8 cellular contexts compared by ENCODE assay signal in the genomic region with DNA sequence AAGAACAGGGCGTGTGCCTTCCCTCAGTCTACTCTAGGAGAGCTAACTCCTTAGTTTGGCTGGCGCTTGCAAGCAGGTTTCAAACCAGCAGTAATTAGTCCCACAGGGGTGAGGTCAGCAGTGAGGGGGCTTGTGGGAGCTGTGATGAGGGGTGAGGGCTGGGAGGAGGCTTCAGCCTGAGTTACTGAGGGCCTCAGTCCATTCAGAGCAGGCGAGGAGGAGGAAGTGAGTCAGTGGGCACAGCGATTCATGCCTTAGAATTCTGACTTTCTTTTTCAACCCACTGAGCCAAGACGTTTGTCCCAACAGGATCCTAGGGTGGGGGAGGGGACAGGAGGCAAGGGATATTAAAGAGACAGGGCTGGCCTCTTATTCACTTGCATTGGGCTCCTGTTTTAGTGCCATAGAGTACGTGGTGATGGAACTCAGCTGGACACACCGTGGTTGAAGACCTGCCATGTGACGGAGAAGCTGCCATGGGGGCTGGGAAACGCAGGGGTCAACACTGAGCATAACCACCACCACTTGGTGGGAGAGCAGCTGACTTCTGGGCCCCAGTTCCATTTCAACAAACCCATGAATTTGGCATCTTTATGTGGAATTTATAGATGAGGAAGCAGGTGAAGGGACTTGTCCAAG. TPM values are rescaled to one million over a fixed set of nuclear protein-coding genes. Genes with fewer than 3 reads are reported as not detected.
DNase-seq lines count a peak whose midpoint lies in the region; FAIRE-seq and TF ChIP-seq lines count a peak whose summit lies in the region.

No MANE protein-coding gene starts in this region.

- peak overlapping the region; percentile 13 to 70 (median 47) for H3K27ac Mint-ChIP-seq in nephron

- FAIRE-seq in D721Med (lab: Jason Lieb, UNC) (no peak), bronchial epithelial cell (lab: Jason Lieb, UNC) (peak; percentile 89), frontal cortex (lab: Jason Lieb, UNC) (no peak)

- H3K4me3 ChIP-seq in bronchial epithelial cell (ENCODE audit: low read depth, low read length), result no peak overlapping the region

- peaks cover 54% of the 10 kb centered on the region for H3K4me1 Mint-ChIP-seq in nephron

- no peaks in the 10 kb centered on the region for H3K36me3 Mint-ChIP-seq in nephron (ENCODE audit: low read depth)

- DNase-seq in D721Med (ENCODE audit: insufficient read length, low spot score) (peak; percentile 11), LHCN-M2 (ENCODE audit: low read depth) (peak; percentile 80), bronchial epithelial cell (ENCODE audit: low read depth) (peak; percentile 94), COLO668 (lab: John Stamatoyannopoulos, UW; ENCODE audit: unreplicated experiment) (no peak), GOT3 (lab: John Stamatoyannopoulos, UW) (no peak), frontal cortex (ENCODE audit: low spot score in 2 of 2) (no peak)
- DNase-seq in stimulated activated CD4-positive, alpha-beta T cell treated with anti-CD3 and anti-CD28 coated beads, Interleukin-2, amount 100 ng/mL, for 48 hours, result no peak

- TF ChIP-seq CTCF in D721Med (IDR thresholded peaks at IDR 0.05; ENCODE audit: insufficient read depth, missing control alignments), result no peak
- TF ChIP-seq CTCF in bronchial epithelial cell (IDR thresholded peaks at IDR 0.05; ENCODE audit: insufficient read depth, low read length, severe bottlenecking), result no peak
- no peak for TF ChIP-seq CTCF in nephron (IDR thresholded peaks at IDR 0.05; ENCODE audit: unreplicated experiment in 3 of 3)

- no peaks in the 10 kb centered on the region for H3K27me3 ChIP-seq in bronchial epithelial cell (ENCODE audit: control insufficient read depth, insufficient read depth, low read length)

- H3K9me3 Mint-ChIP-seq in nephron, result peaks cover 3% of the 10 kb centered on the region

- H3K27me3 Mint-ChIP-seq in nephron (ENCODE audit: low read depth), result peaks cover 5% of the 10 kb centered on the region

- H3K36me3 ChIP-seq in bronchial epithelial cell (ENCODE audit: control insufficient read depth, insufficient read depth, low read length), result no peaks in the 10 kb centered on the region

- no peak overlapping the region for H3K4me3 Mint-ChIP-seq in nephron

RNA-seq across cellular contexts. Expression of a gene that starts 8.3 kb away (rescaled TPM):
- total RNA-seq in LHCN-M2 (2014; rRNA removed), result 382 and 426 TPM in 2 replicates
- polyA plus RNA-seq in LHCN-M2 (2012), result 567 TPM
- 413 and 633 TPM in 2 replicates for total RNA-seq in bronchial epithelial cell
- 20.0 TPM for total RNA-seq in frontal cortex

RNA-seq across cellular contexts. Expression of a gene that starts 47.5 kb away (rescaled TPM):
- total RNA-seq in LHCN-M2 (2014; rRNA removed) (22.3 and 22.5 TPM in 2 replicates), bronchial epithelial cell (0.79 and 3.5 TPM in 2 replicates), frontal cortex (11.8 TPM)
- 29.7 TPM for polyA plus RNA-seq in LHCN-M2 (2012)

RNA-seq across cellular contexts. Expression of a gene that starts 52.6 kb away (rescaled TPM):
- total RNA-seq in LHCN-M2 (2014; rRNA removed) (0.29 and 0.32 TPM in 2 replicates), bronchial epithelial cell (0.13 TPM in 1 of 2 replicates, not detected in the other), frontal cortex (not detected)
- polyA plus RNA-seq in LHCN-M2 (2012), result 0.66 TPM

Comparison
In these comparisons a context has a peak if more than half of its experiments do, and no peak if none do; other contexts are left out.
1. DNase-seq: peak in D721Med (single experiment), LHCN-M2 (single experiment) and bronchial epithelial cell (single experiment); none in COLO668 (single experiment), GOT3 (single experiment), stimulated activated CD4-positive, alpha-beta T cell treated with anti-CD3 and anti-CD28 coated beads, Interleukin-2, amount 100 ng/mL, for 48 hours (0 of 2) and frontal cortex (0 of 2).
2. RNA of a gene that starts 8.3 kb away (total RNA-seq): 413 to 633 TPM in bronchial epithelial cell and 382 to 426 TPM in LHCN-M2; 20.0 TPM in frontal cortex (single experiment); every median in the first group is over 10 times any median in the second.